ENCODE assay signal across 8 cellular contexts in the genomic region with DNA sequence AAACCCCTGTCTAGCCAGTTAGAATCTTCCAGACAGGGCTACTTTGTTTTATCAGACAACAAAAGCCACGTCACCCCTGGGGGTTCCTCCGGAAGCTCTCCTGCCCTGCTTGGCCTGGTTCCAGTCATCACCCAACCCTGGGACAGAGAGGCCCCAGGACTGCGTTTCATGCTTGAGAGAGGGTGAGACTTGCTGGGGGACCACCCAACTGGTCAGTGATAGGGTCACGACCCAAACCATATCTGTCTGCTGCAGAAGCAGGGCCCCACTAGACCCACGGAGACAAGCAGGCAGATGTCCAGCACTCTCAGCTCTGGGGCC. TPM values are rescaled to one million over a fixed set of nuclear protein-coding genes. Genes with fewer than 3 reads are reported as not detected.
DNase-seq lines count a peak whose midpoint lies in the region; TF ChIP-seq lines count a peak whose summit lies in the region.

No MANE protein-coding gene starts in this region.

- peaks cover 3% of the 10 kb centered on the region for H3K36me3 Mint-ChIP-seq in T-helper 1 cell treated with Interleukin-12 subunit alpha and Interleukin-12 subunit beta and Interleukin-4 antibody, amounts not matched to agents 30 μg/mL and 1 μg/mL, for 36 hours (ENCODE audit: low read depth)

- H3K27ac ChIP-seq in Peyer's patch (peak overlapping the region in 2 of 4 donors; percentile 28 to 57), cingulate gyrus (ENCODE audit: low read depth, low read length) (peak overlapping the region; percentile 65), uterus (peak overlapping the region; percentile 72 to 80)

- H3K4me1 ChIP-seq in Peyer's patch, result peaks cover 0 to 24% (median 14%) of the 10 kb centered on the region in 4 donors
- peaks cover 0 to 2% of the 10 kb centered on the region in 2 donors for H3K4me1 ChIP-seq in uterus

- peaks cover 0 to 7% (median 0%) of the 10 kb centered on the region in 3 donors for H3K36me3 ChIP-seq in Peyer's patch
- no peaks in the 10 kb centered on the region for H3K36me3 ChIP-seq in uterus

- peaks cover 21% of the 10 kb centered on the region for H3K4me1 Mint-ChIP-seq in T-helper 1 cell treated with Interleukin-12 subunit alpha and Interleukin-12 subunit beta and Interleukin-4 antibody, amounts not matched to agents 30 μg/mL and 1 μg/mL, for 36 hours (ENCODE audit: low read depth)

- DNase-seq in T-helper 1 cell (no peak), Peyer's patch (peak in 2 of 3 donors; percentile 42 to 59), lung microvascular endothelial cell (ENCODE audit: low read depth in 2 of 2) (peak; percentile 61 to 89), uterus (peak; percentile 22 to 50), SHP77 treated with DMSO at 0.1 percent for 48 hours (lab: John Stamatoyannopoulos, UW) (no peak), kidney glomerular epithelial cell (lab: John Stamatoyannopoulos, UW) (no peak)

- H3K27ac Mint-ChIP-seq in T-helper 1 cell treated with Interleukin-12 subunit alpha and Interleukin-12 subunit beta and Interleukin-4 antibody, amounts not matched to agents 30 μg/mL and 1 μg/mL, for 36 hours, result peak overlapping the region; percentile 26

- H3K27me3 Mint-ChIP-seq in T-helper 1 cell treated with Interleukin-12 subunit alpha and Interleukin-12 subunit beta and Interleukin-4 antibody, amounts not matched to agents 30 μg/mL and 1 μg/mL, for 36 hours (ENCODE audit: low read depth), result no peaks in the 10 kb centered on the region

- no peaks in the 10 kb centered on the region for H3K9me3 Mint-ChIP-seq in T-helper 1 cell treated with Interleukin-12 subunit alpha and Interleukin-12 subunit beta and Interleukin-4 antibody, amounts not matched to agents 30 μg/mL and 1 μg/mL, for 36 hours

- H3K4me3 Mint-ChIP-seq in T-helper 1 cell treated with Interleukin-12 subunit alpha and Interleukin-12 subunit beta and Interleukin-4 antibody, amounts not matched to agents 30 μg/mL and 1 μg/mL, for 36 hours, result peak overlapping the region; percentile 69

- H3K4me3 ChIP-seq in Peyer's patch, result peak overlapping the region; percentile 56 to 76 (median 73)
- H3K4me3 ChIP-seq in uterus, result peak overlapping the region; percentile 53 to 61

- no peaks in the 10 kb centered on the region for H3K9me3 ChIP-seq in Peyer's patch
- H3K9me3 ChIP-seq in uterus, result no peaks in the 10 kb centered on the region

- TF ChIP-seq POLR2A in Peyer's patch (IDR thresholded peaks at IDR 0.05), result no peak
- no peak for TF ChIP-seq POLR2A in uterus (IDR thresholded peaks at IDR 0.05)

- TF ChIP-seq CTCF in Peyer's patch (IDR thresholded peaks at IDR 0.05) (no peak), uterus (IDR thresholded peaks at IDR 0.05) (no peak)

- intact Hi-C loops in uterus (cut with DNase I; ENCODE audit: low total_unique reads), result no loop called here

- H3K27me3 ChIP-seq in Peyer's patch (no peaks in the 10 kb centered on the region), uterus (no peaks in the 10 kb centered on the region)

RNA-seq across cellular contexts. Expression of gene NT5DC2, which starts 1.2 kb away (rescaled TPM):
- total RNA-seq in Peyer's patch, result 10 to 100 TPM in 3 of 4 donors, 1 to 10 TPM in 1; 5.1 to 17.3 (median 14.7) TPM
- 28.4 and 29.0 TPM in 2 replicates for total RNA-seq in lung microvascular endothelial cell
- 10 to 100 TPM in 3 of 4 donors, 1 to 10 TPM in 1; 9.2 to 67.6 (median 29.3) TPM for total RNA-seq in uterus

RNA-seq across cellular contexts. Expression of gene UQCC5, which starts 3.9 kb away (rescaled TPM):
- total RNA-seq in Peyer's patch, result 1 to 10 TPM; 1.7 to 7.7 (median 4.1) TPM
- total RNA-seq in lung microvascular endothelial cell, result 7.3 and 8.3 TPM in 2 replicates
- total RNA-seq in uterus, result 100 to 1,000 TPM in 1 of 4 donors, 10 to 100 TPM in 2, 1 to 10 TPM in 1; 4.1 to 435 (median 51.9) TPM

RNA-seq across cellular contexts. Expression of gene STAB1, which starts 37.3 kb away (rescaled TPM):
- total RNA-seq in Peyer's patch (10 to 100 TPM; 27.0 to 98.2 (median 67.2) TPM), lung microvascular endothelial cell (136 and 224 TPM in 2 replicates), uterus (100 to 1,000 TPM in 1 of 4 donors, 10 to 100 TPM in 3; 55.3 to 216 (median 78.2) TPM)

Comparison
In these comparisons a context has a peak if more than half of its experiments do, and no peak if none do; other contexts are left out.
1. DNase-seq: peak in Peyer's patch (2 of 3), lung microvascular endothelial cell (2 of 2) and uterus (2 of 2); none in T-helper 1 cell (0 of 5), SHP77 treated with DMSO at 0.1 percent for 48 hours (single experiment) and kidney glomerular epithelial cell (single experiment).